8 cellular contexts compared by ENCODE assay signal in genomic region chr4:48780867-48781219, GRCh38. TPM values are rescaled to one million over a fixed set of nuclear protein-coding genes. Genes with fewer than 3 reads are reported as not detected.
DNase-seq lines count a peak whose midpoint lies in the region; ATAC-seq and TF ChIP-seq lines count a peak whose summit lies in the region.

No MANE protein-coding gene starts in this region.

- H3K9me3 ChIP-seq in HAP-1, result no peaks in the 10 kb centered on the region

- TF ChIP-seq POLR2A in GM18505 (IDR thresholded peaks at IDR 0.05; ENCODE audit: borderline replicate concordance, extremely low read depth, insufficient read depth, insufficient read length), result no peak

- H3K4me3 ChIP-seq in HAP-1 (peak overlapping the region; percentile 80), kidney epithelial cell (ENCODE audit: low read depth, low read length) (peak overlapping the region; percentile 51)

- no peak for ATAC-seq in GM18505 (IDR thresholded peaks at IDR 0.05; ENCODE audit: unreplicated experiment)

- in situ Hi-C loops in HAP-1 (cut with MboI; ENCODE audit: low sequenced_read_pairs), result loop anchor here (10.0 kb wide), 1 partner anchor 54 kb away; the partner anchor contains the start of gene OCIAD1

- DNase-seq in HAP-1 (ENCODE audit: low spot score in 2 of 2) (no peak), RPMI7951 (ENCODE audit: low read depth) (peak; percentile 47), astrocyte of the hippocampus (ENCODE audit: low read depth, low spot score) (peak; percentile 56), kidney epithelial cell (ENCODE audit: low read depth) (no peak), EL (no peak), iPS-NIHi11 (ENCODE audit: low spot score) (no peak)
- DNase-seq in stimulated activated CD4-positive, alpha-beta T cell treated with anti-CD3 and anti-CD28 coated beads, Interleukin-2, amount 100 ng/mL, for 4 hours (ENCODE audit: low read depth), result peak; percentile 33

- peaks cover 23% of the 10 kb centered on the region for H3K4me1 ChIP-seq in HAP-1

- H3K36me3 ChIP-seq in HAP-1 (replicated peaks), result 0 out of 2 replicates have a peak, but pooled peaks cover 2% of the 10 kb centered on the region
- no peaks in the 10 kb centered on the region for H3K36me3 ChIP-seq in kidney epithelial cell (ENCODE audit: control insufficient read depth, insufficient read depth, low read length)

- TF ChIP-seq CTCF in kidney epithelial cell (IDR thresholded peaks at IDR 0.05; ENCODE audit: insufficient read depth, low read length, poor library complexity, severe bottlenecking), result no peak

- H3K27me3 ChIP-seq in HAP-1 (ENCODE audit: low read depth) (no peaks in the 10 kb centered on the region), kidney epithelial cell (ENCODE audit: control insufficient read depth, insufficient read depth, low read length) (no peaks in the 10 kb centered on the region)

RNA-seq across cellular contexts. Expression of gene FRYL, which starts 0.8 kb away (rescaled TPM):
- 28.7 and 40.2 TPM in 2 replicates for total RNA-seq in RPMI7951 (2014; rRNA removed; shearing (Covaris generic))
- 31.7 and 35.0 TPM in 2 replicates for total RNA-seq in kidney epithelial cell

RNA-seq across cellular contexts. Expression of gene OCIAD1, which starts 50.0 kb away (rescaled TPM):
- total RNA-seq in RPMI7951 (2014; rRNA removed; shearing (Covaris generic)), result 104 and 139 TPM in 2 replicates
- total RNA-seq in kidney epithelial cell, result 154 and 166 TPM in 2 replicates

Comparison
In these comparisons a context has a peak if more than half of its experiments do, and no peak if none do; other contexts are left out.
1. DNase-seq: peak in RPMI7951 (single experiment), astrocyte of the hippocampus (single experiment) and stimulated activated CD4-positive, alpha-beta T cell treated with anti-CD3 and anti-CD28 coated beads, Interleukin-2, amount 100 ng/mL, for 4 hours (single experiment); none in HAP-1 (0 of 2), kidney epithelial cell (single experiment), EL (single experiment) and iPS-NIHi11 (single experiment).